6 cellular contexts compared by ENCODE assay signal in the genomic region with DNA sequence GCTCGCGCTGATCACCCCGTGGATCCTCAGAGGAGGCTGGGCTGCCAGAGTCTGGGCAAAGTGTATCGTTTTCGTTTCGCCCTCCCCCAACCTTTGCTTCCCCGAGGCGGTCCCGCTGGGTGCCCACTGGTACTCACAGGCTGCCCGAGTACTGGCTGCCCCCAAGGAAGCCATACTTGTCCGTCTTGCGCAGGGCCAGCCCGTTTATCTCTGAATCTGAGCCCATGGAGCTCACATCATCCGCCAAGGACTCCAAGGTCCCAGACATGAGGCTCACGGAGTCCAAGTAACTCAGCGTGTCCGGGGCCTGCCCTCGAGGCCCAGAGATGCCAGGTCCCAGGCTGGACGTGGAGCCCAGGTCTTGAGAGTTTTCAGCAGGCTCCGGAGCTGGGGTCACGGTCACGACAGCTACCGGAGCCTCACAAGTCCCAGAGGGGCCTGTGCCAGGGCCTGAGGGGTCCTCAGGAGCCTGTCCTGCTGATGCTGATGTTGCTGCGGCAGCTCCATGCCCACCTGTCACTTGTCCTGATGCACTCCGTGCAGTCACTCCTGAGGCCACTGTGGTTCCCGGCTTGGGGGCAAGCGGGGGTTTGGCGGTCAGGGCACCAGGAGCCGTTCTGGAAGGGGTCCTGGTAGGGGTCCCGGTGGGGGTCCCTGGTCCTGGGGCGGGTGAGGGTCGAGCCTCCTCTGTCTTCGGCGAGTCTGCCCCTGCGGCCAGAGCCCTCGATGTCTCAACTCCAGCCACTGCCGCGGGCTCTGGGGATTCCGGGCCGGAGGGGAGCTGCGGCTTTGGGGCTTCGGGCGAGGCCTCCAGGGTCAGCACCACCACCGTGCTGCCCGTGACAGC. TPM values are rescaled to one million over a fixed set of nuclear protein-coding genes. Genes with fewer than 3 reads are reported as not detected.
A peak's percentile ranks its signal among the peaks of the same experiment; 100 is the strongest.
DNase-seq lines count a peak whose midpoint lies in the region; ATAC-seq and TF ChIP-seq lines count a peak whose summit lies in the region.

No MANE protein-coding gene starts in this region.

- DNase-seq in heart left ventricle = peak in 2 of 5 donors; percentile 44 to 46
- DNase-seq in Right ventricle myocardium superior = no peak
- DNase-seq in fibroblast of villous mesenchyme (ENCODE audit: low read depth) = no peak
- DNase-seq in AG08396 (ENCODE audit: low spot score) = no peak

- intact Hi-C loops in heart left ventricle (cut with DNase I) = loop anchor here in 4 of 10 donors (5.0 kb wide), 2 partner anchors 33 to 38 kb away; a partner anchor contains a TSS
- intact Hi-C loops in Right ventricle myocardium superior (cut with DNase I) = no loop called here

- H3K36me3 ChIP-seq in heart left ventricle = peaks cover 0 to 27% (median 16%) of the 10 kb centered on the region in 9 donors
- peaks cover 0 to 19% (median 15%) of the 10 kb centered on the region in 5 donors for H3K36me3 ChIP-seq in subcutaneous abdominal adipose tissue (ENCODE audit: control insufficient read depth in 5 of 5, insufficient read depth in 5 of 5, low read length in 5 of 5)

- H3K27ac ChIP-seq in heart left ventricle (peak overlapping the region; percentile 78 to 91 (median 84)), subcutaneous abdominal adipose tissue (ENCODE audit: low read depth, low read length) (peak overlapping the region; percentile 71)

- H3K27me3 ChIP-seq in heart left ventricle (no peaks in the 10 kb centered on the region), subcutaneous abdominal adipose tissue (ENCODE audit: control insufficient read depth in 5 of 5, insufficient read depth in 4 of 5, low read length in 5 of 5) (no peaks in the 10 kb centered on the region)

- no peak for TF ChIP-seq CTCF in heart left ventricle (IDR thresholded peaks at IDR 0.05)
- TF ChIP-seq CTCF in fibroblast of villous mesenchyme (IDR thresholded peaks at IDR 0.05; ENCODE audit: insufficient read depth, low read depth, low read length) = no peak

- ATAC-seq in heart left ventricle (no peak), Right ventricle myocardium superior (ENCODE audit: poor library complexity) (no peak), GM19463 (IDR thresholded peaks at IDR 0.05; ENCODE audit: unreplicated experiment) (no peak)

- H3K4me3 ChIP-seq in heart left ventricle (peak overlapping the region; percentile 78 to 99 (median 91)), fibroblast of villous mesenchyme (ENCODE audit: low read depth, low read length) (peak overlapping the region; percentile 79), subcutaneous abdominal adipose tissue (ENCODE audit: low read depth in 1 of 5, low read length in 5 of 5) (peak overlapping the region; percentile 67 to 80 (median 78))

- TF ChIP-seq POLR2A in heart left ventricle (IDR thresholded peaks at IDR 0.05) = no peak

- H3K9me3 ChIP-seq in heart left ventricle (no peaks in the 10 kb centered on the region), subcutaneous abdominal adipose tissue (ENCODE audit: control insufficient read depth in 5 of 5, low read length in 5 of 5) (no peaks in the 10 kb centered on the region)

- H3K4me1 ChIP-seq in heart left ventricle = peaks cover 0 to 60% (median 42%) of the 10 kb centered on the region in 12 donors
- peaks cover 14 to 42% (median 39%) of the 10 kb centered on the region in 5 donors for H3K4me1 ChIP-seq in subcutaneous abdominal adipose tissue (ENCODE audit: control insufficient read depth in 5 of 5, insufficient read depth in 5 of 5, low read length in 5 of 5)

- peak overlapping the region; percentile 79 to 95 (median 88) for H3K9ac ChIP-seq in subcutaneous abdominal adipose tissue (ENCODE audit: low read length in 5 of 5)

- 0 to 2% (median 1%) methylated on average over 25 to 45 of the region's 45 CpGs for WGBS in heart left ventricle, 4 donors

RNA-seq across cellular contexts. Expression of a gene that starts 1.0 kb away (rescaled TPM):
- total RNA-seq in heart left ventricle (10 to 100 TPM; 16.9 to 33.2 (median 24.2) TPM), Right ventricle myocardium superior (24.4 TPM), fibroblast of villous mesenchyme (37.1 and 37.7 TPM in 2 replicates)
- 10 to 100 TPM; 18.1 to 40.0 TPM for polyA plus RNA-seq in heart left ventricle

RNA-seq across cellular contexts. Expression of a gene that starts 5.3 kb away (rescaled TPM):
- total RNA-seq in heart left ventricle (not detected), Right ventricle myocardium superior (not detected), fibroblast of villous mesenchyme (not detected in 2 replicates)
- polyA plus RNA-seq in heart left ventricle = not detected

RNA-seq across cellular contexts. Expression of a gene that starts 13.0 kb away (rescaled TPM):
- total RNA-seq in heart left ventricle = 1 to 10 TPM in 6 of 9 donors, under 1 TPM in 2, not detected in 1; 0.67 to 9.2 (median 1.5) TPM
- 1 to 10 TPM in 1 of 2 donors, under 1 TPM in 1; 0.44 to 2.4 TPM for polyA plus RNA-seq in heart left ventricle
- total RNA-seq in Right ventricle myocardium superior = 0.97 TPM
- 0.43 TPM in 1 of 2 replicates, not detected in the other for total RNA-seq in fibroblast of villous mesenchyme

RNA-seq across cellular contexts. Expression of a gene that starts 14.2 kb away (rescaled TPM):
- 10 to 100 TPM; 21.5 to 54.5 (median 39.8) TPM for total RNA-seq in heart left ventricle
- 10 to 100 TPM; 21.9 to 51.9 TPM for polyA plus RNA-seq in heart left ventricle
- total RNA-seq in Right ventricle myocardium superior = 34.1 TPM
- total RNA-seq in fibroblast of villous mesenchyme = 35.1 and 40.6 TPM in 2 replicates

RNA-seq across cellular contexts. Expression of a gene that starts 25.9 kb away (rescaled TPM):
- 10 to 100 TPM in 1 of 9 donors, 1 to 10 TPM in 8; 4.1 to 10.3 (median 5.9) TPM for total RNA-seq in heart left ventricle
- 10 to 100 TPM in 1 of 2 donors, 1 to 10 TPM in 1; 3.1 to 11.0 TPM for polyA plus RNA-seq in heart left ventricle
- total RNA-seq in Right ventricle myocardium superior = 5.1 TPM
- 10.4 and 12.6 TPM in 2 replicates for total RNA-seq in fibroblast of villous mesenchyme
